ENCODE assay signal across 9 cellular contexts in genomic region chr6:26122005-26122388, GRCh38. TPM values are rescaled to one million over a fixed set of nuclear protein-coding genes. Genes with fewer than 3 reads are reported as not detected.
DNase-seq lines count a peak whose midpoint lies in the region; ATAC-seq and TF ChIP-seq lines count a peak whose summit lies in the region.
"Had no signal": no experiment of that assay in that cellular context is flagged by ENCODE, and none has a peak within 500 bp of the region (broad histone marks: within the 10 kb centered on the region; RNA-seq: fewer than 3 reads in every experiment).

No MANE protein-coding gene starts in this region.

- H3K4me1 Mint-ChIP-seq in GM23338: peaks cover 19% of the 10 kb centered on the region

- peaks cover 30% of the 10 kb centered on the region for H3K36me3 Mint-ChIP-seq in GM23338 (ENCODE audit: low read depth)

- H3F3A ChIP-seq in GM23338 (replicated peaks; ENCODE audit: low read depth): 0 out of 2 replicates have a peak, but pooled peaks cover 6% of the 10 kb centered on the region

- TF ChIP-seq CTCF in GM23338 (conservative IDR thresholded peaks at IDR 0.05; ENCODE audit: low read depth in 2 of 2) (no peak), esophagus squamous epithelium (IDR thresholded peaks at IDR 0.05) (no peak)

- H3K4me2 ChIP-seq in GM23338 (peak overlapping the region; percentile 64), skeletal muscle satellite cell (ENCODE audit: low read length) (peak overlapping the region; percentile 85)

- H3K9me3 Mint-ChIP-seq in GM23338: peaks cover 16% of the 10 kb centered on the region

- H3K4me3 ChIP-seq in GM23338 (peak overlapping the region; percentile 61; the same call in 1 of the 2 replicates), SJSA1 (no peak overlapping the region; the same call in 1 of the 2 replicates), esophagus squamous epithelium (no peak overlapping the region), skeletal muscle satellite cell (ENCODE audit: low read length) (no peak overlapping the region)

- peak overlapping the region; percentile 88 for H3K9ac ChIP-seq in skeletal muscle satellite cell (ENCODE audit: low read depth, low read length)

- peak overlapping the region; percentile 100 for H3K4me3 Mint-ChIP-seq in GM23338

- 82 to 84% methylated on average over 4 of the region's 4 CpGs for WGBS in esophagus squamous epithelium, 2 donors

- peaks cover 32% of the 10 kb centered on the region for H3K27me3 Mint-ChIP-seq in GM23338 (ENCODE audit: insufficient read depth, low read depth, poor library complexity)

- peak overlapping the region; percentile 97 for H3K27ac ChIP-seq in GM23338 (ENCODE audit: low read depth)
- H3K27ac ChIP-seq in SJSA1: peak overlapping the region; percentile 89
- peak overlapping the region; percentile 94 to 98 (median 96) for H3K27ac ChIP-seq in esophagus squamous epithelium

- peaks cover 3% of the 10 kb centered on the region; the same call in 1 of the 2 replicates for H3K4me1 ChIP-seq in GM23338 (ENCODE audit: insufficient read depth)
- H3K4me1 ChIP-seq in SJSA1 (replicated peaks): peaks cover 30% of the 10 kb centered on the region
- peaks cover 5 to 26% (median 6%) of the 10 kb centered on the region in 3 donors for H3K4me1 ChIP-seq in esophagus squamous epithelium
- H3K4me1 ChIP-seq in skeletal muscle satellite cell (ENCODE audit: control insufficient read depth, insufficient read depth, low read length): peaks cover 21% of the 10 kb centered on the region

- H3K9me2 ChIP-seq in GM23338 (ENCODE audit: insufficient read depth): no peaks in the 10 kb centered on the region

- H3K36me3 ChIP-seq in GM23338 (ENCODE audit: insufficient read depth) (no peaks in the 10 kb centered on the region), SJSA1 (peaks cover 13% of the 10 kb centered on the region), esophagus squamous epithelium (no peaks in the 10 kb centered on the region), skeletal muscle satellite cell (ENCODE audit: insufficient read depth, low read length) (no peaks in the 10 kb centered on the region)

- H4K20me1 ChIP-seq in GM23338 (replicated peaks; ENCODE audit: insufficient read depth): peaks cover 6% of the 10 kb centered on the region; the same call in 1 of the 2 replicates

- TF ChIP-seq POLR2A in esophagus squamous epithelium (IDR thresholded peaks at IDR 0.05): no peak

- ATAC-seq in GM23338: no peak
- no peak for ATAC-seq in GM21381 (IDR thresholded peaks at IDR 0.05; ENCODE audit: unreplicated experiment)

- intact Hi-C loops in esophagus squamous epithelium (cut with DNase I): loop anchor here (10.0 kb wide), 2 partner anchors 73 to 1013 kb away; a partner anchor contains a TSS

- H3K9me3 ChIP-seq in SJSA1 (replicated peaks): no peaks in the 10 kb centered on the region
- no peaks in the 10 kb centered on the region for H3K9me3 ChIP-seq in esophagus squamous epithelium
- no peaks in the 10 kb centered on the region for H3K9me3 ChIP-seq in skeletal muscle satellite cell (replicated peaks; ENCODE audit: low read length)

- peaks cover 29% of the 10 kb centered on the region for H3K79me2 ChIP-seq in GM23338 (replicated peaks; ENCODE audit: insufficient read depth)

- H3K27ac Mint-ChIP-seq in GM23338: peak overlapping the region; percentile 100

- DNase-seq in GM23338 (ENCODE audit: low spot score) (no peak), SJSA1 (ENCODE audit: low read depth in 1 of 2, low spot score in 2 of 2) (no peak), esophagus squamous epithelium (lab: John Stamatoyannopoulos, UW) (no peak), NCI-H774 (lab: John Stamatoyannopoulos, UW) (no peak), retina (no peak), DMS153 treated with DMSO at 0.1 percent for 48 hours (lab: John Stamatoyannopoulos, UW; ENCODE audit: unreplicated experiment) (no peak)
- DNase-seq: NCI-H1694 had no signal

- no peaks in the 10 kb centered on the region for H3K27me3 ChIP-seq in GM23338 (ENCODE audit: insufficient read depth)
- H3K27me3 ChIP-seq in SJSA1 (replicated peaks): no peaks in the 10 kb centered on the region
- H3K27me3 ChIP-seq in esophagus squamous epithelium: no peaks in the 10 kb centered on the region
- H3K27me3 ChIP-seq in skeletal muscle satellite cell (ENCODE audit: control insufficient read depth, insufficient read depth, low read length): no peaks in the 10 kb centered on the region

- H2AFZ ChIP-seq in GM23338: no peak overlapping the region

TF ChIP-seq in GM23338, 12 proteins besides CTCF, POLR2A, EP300 and RAD21 (continues in another document):
- TF ChIP-seq REST (IDR thresholded peaks at IDR 0.05; ENCODE audit: unreplicated experiment) (no peak), STAT1 (IDR thresholded peaks at IDR 0.05; ENCODE audit: unreplicated experiment) (no peak), EZH2 (IDR thresholded peaks at IDR 0.05; ENCODE audit: low read depth, unreplicated experiment) (no peak), EZH2phosphoT487 (IDR thresholded peaks at IDR 0.05; ENCODE audit: unreplicated experiment) (no peak), POLR2AphosphoS5 (IDR thresholded peaks at IDR 0.05; ENCODE audit: low read depth) (no peak), NANOG (IDR thresholded peaks at IDR 0.05; ENCODE audit: borderline replicate concordance) (no peak)

RNA-seq across cellular contexts. Expression of gene HFE, which starts 34.8 kb away (rescaled TPM):
- 0.63 and 0.78 TPM in 2 replicates for total RNA-seq in GM23338 (2014; rRNA removed; shearing (Covaris generic))
- polyA plus RNA-seq in GM23338 (2016; fragmentation: Nextera tagmentation; extraction: Ambion mirVana): 0.38 and 0.53 TPM in 2 replicates
- total RNA-seq in SJSA1 (2014; rRNA removed; shearing (Covaris generic)): 2.6 and 3.5 TPM in 2 replicates
- total RNA-seq in esophagus squamous epithelium: 1 to 10 TPM; 2.9 to 7.3 (median 4.3) TPM
- 8.5 and 13.9 TPM in 2 replicates for total RNA-seq in skeletal muscle satellite cell (2012; rRNA removed)
